ENCODE assay signal across 8 cellular contexts in the genomic region with DNA sequence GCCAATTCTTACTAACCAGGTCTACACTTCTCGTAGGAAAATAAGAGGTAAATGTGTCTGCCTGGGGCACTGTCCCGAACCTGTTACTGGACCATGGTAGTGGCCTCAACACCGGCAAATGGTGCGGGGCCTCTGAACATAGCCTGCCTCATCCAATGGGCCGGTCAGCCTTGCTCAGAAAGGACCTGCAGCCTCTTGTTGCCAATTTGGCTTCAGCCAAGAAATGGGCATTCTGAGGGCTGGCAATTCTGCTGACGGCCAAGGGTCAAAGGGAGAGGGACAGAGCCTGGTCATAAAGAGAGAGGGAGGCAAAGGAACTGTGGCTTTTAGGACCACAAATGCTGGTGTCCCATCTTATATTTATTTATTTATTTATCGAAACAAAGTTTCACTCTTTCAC.
"Had no signal": no experiment of that assay in that cellular context is flagged by ENCODE, and none has a peak within 500 bp of the region (broad histone marks: within the 10 kb centered on the region; RNA-seq: fewer than 3 reads in every experiment).

No MANE protein-coding gene starts in this region.

- DNase-seq: GDM1, GF-D8 had no signal

- ATAC-seq: GM12878 had no signal

- FAIRE-seq: G401.6, GM12878, GM12891, GM12892, GM18507, GM19239 had no signal

- H3K4me3 ChIP-seq: GM12878 had no signal
